In the genomic region with DNA sequence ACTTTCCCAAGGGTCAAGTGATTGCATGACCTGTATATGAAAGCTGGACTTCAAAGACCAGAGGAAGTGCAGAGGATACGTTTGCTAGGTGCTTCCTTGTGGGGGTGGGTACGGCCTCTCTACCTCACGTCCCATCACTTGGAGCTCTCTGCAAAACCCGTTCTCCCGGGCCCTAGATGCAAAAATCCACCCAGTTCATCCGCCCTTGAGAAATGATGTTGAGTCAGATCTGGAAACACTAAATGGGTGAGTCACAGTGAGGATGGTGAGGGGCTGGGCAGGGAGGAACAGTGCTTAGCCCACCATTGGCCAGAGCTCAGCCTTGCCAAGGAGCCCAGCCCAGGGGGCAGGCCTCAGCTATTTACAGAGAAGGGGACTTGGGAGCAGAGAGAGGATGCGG, we compare ENCODE assay signal across 12 cellular contexts. TPM values are rescaled to one million over a fixed set of nuclear protein-coding genes. Genes with fewer than 3 reads are reported as not detected.
DNase-seq lines count a peak whose midpoint lies in the region; ATAC-seq and TF ChIP-seq lines count a peak whose summit lies in the region.
"Had no signal": no experiment of that assay in that cellular context is flagged by ENCODE, and none has a peak within 500 bp of the region (broad histone marks: within the 10 kb centered on the region; RNA-seq: fewer than 3 reads in every experiment).

No MANE protein-coding gene starts in this region.

- H3K4me1 ChIP-seq in SK-N-SH (ENCODE audit: control insufficient read depth in 1 of 2, insufficient read depth in 2 of 2, low read depth in 1 of 2, low read length in 1 of 2) (peaks cover 22 to 27% of the 10 kb centered on the region in 2 experiments; a peak in 3 of 4 replicates), fibroblast of lung (ENCODE audit: control insufficient read depth, extremely low read depth, insufficient read depth, low read length) (peaks cover 23% of the 10 kb centered on the region), smooth muscle cell (ENCODE audit: low read depth) (peaks cover 6% of the 10 kb centered on the region)

- CTCF ChIA-PET in SK-N-SH (lab: Yijun Ruan, JAX) = interaction anchor here (0.7 to 1.3 kb wide), 5 partner anchors 20 to 59 kb away, joined by 3 to 5 read pairs (median 3); no protein-coding TSS in a partner anchor

- 0 out of 4 replicates have a peak, but pooled peaks of 1 of the 2 experiments have one; percentile 11 for TF ChIP-seq EP300 in SK-N-SH (IDR thresholded peaks at IDR 0.05; ENCODE audit: borderline replicate concordance in 1 of 2, low read depth in 1 of 2, low read length in 1 of 2)

- H3K27ac ChIP-seq in SK-N-SH (ENCODE audit: low read depth in 2 of 2, low read length in 1 of 2) (peak overlapping the region in 1 of 2 experiments; percentile 77; a peak in 2 of 4 replicates), fibroblast of lung (ENCODE audit: insufficient read depth, low read length) (no peak overlapping the region), smooth muscle cell (ENCODE audit: low read depth) (peak overlapping the region; percentile 52)
- H3K27ac ChIP-seq: KMS-11, psoas muscle had no signal

- peaks cover 15% of the 10 kb centered on the region for H3F3A ChIP-seq in SK-N-SH (replicated peaks; ENCODE audit: insufficient read depth)
- H3F3A ChIP-seq in smooth muscle cell (ENCODE audit: low read depth) = peaks cover 5% of the 10 kb centered on the region

- H3K4me2 ChIP-seq in SK-N-SH = peak overlapping the region; percentile 58
- H3K4me2 ChIP-seq in fibroblast of lung (ENCODE audit: extremely low read depth, insufficient read depth, low read length) = no peak overlapping the region
- H3K4me2 ChIP-seq in smooth muscle cell = peak overlapping the region; percentile 18
- H3K4me2 ChIP-seq: KMS-11 had no signal

- POLR2A ChIA-PET in SK-N-SH (lab: Yijun Ruan, JAX) = no interaction called here

- no peaks in the 10 kb centered on the region for H3K9me2 ChIP-seq in SK-N-SH

- H3K27me3 ChIP-seq in SK-N-SH (ENCODE audit: insufficient read depth) = no peaks in the 10 kb centered on the region
- H3K27me3 ChIP-seq in fibroblast of lung (ENCODE audit: control insufficient read depth, insufficient read depth, low read length) = no peaks in the 10 kb centered on the region
- no peaks in the 10 kb centered on the region for H3K27me3 ChIP-seq in smooth muscle cell (ENCODE audit: low read depth)

- TF ChIP-seq CTCF in GM12865 (IDR thresholded peaks at IDR 0.05; ENCODE audit: insufficient read depth, low read depth, low read length, missing control alignments) = no peak
- no peak for TF ChIP-seq CTCF in SK-N-SH (IDR thresholded peaks at IDR 0.05)
- TF ChIP-seq CTCF in fibroblast of lung (conservative IDR thresholded peaks at IDR 0.05 in 1 of 2, IDR thresholded peaks at IDR 0.05 in 1 of 2; ENCODE audit: low read depth in 1 of 2, low read length in 2 of 2) = no peak
- no peak for TF ChIP-seq CTCF in smooth muscle cell (IDR thresholded peaks at IDR 0.05; ENCODE audit: borderline replicate concordance, insufficient read depth, poor library complexity, severe bottlenecking)

- H3K79me2 ChIP-seq in SK-N-SH (ENCODE audit: insufficient read depth) (peaks cover 68% of the 10 kb centered on the region), fibroblast of lung (ENCODE audit: control insufficient read depth, insufficient read depth, low read length) (peaks cover 3% of the 10 kb centered on the region), smooth muscle cell (ENCODE audit: low read depth) (peaks cover 22% of the 10 kb centered on the region)

- H4K20me1 ChIP-seq in SK-N-SH (ENCODE audit: insufficient read depth) (peaks cover 7% of the 10 kb centered on the region; the same call in 1 of the 2 replicates), fibroblast of lung (ENCODE audit: control insufficient read depth, extremely low read depth, insufficient read depth, low read length) (no peaks in the 10 kb centered on the region), smooth muscle cell (ENCODE audit: low read depth) (peaks cover 93% of the 10 kb centered on the region)

- H2AFZ ChIP-seq in SK-N-SH (ENCODE audit: low read depth) = no peak overlapping the region
- H2AFZ ChIP-seq in fibroblast of lung (ENCODE audit: low read length) = no peak overlapping the region
- H2AFZ ChIP-seq in smooth muscle cell (ENCODE audit: low read depth) = no peak overlapping the region

- no peak for ATAC-seq in GM19351 (IDR thresholded peaks at IDR 0.05; ENCODE audit: unreplicated experiment)

- no peak for TF ChIP-seq RAD21 in SK-N-SH (IDR thresholded peaks at IDR 0.05; ENCODE audit: low read length)

- WGBS in SK-N-SH (ENCODE audit: low lambda C conversion rate) = 16% methylated on average over 7 of the region's 7 CpGs
- 20% methylated on average over 7 of the region's 7 CpGs for WGBS in smooth muscle cell (ENCODE audit: low lambda C conversion rate)

- H3K9me3 ChIP-seq in SK-N-SH = no peaks in the 10 kb centered on the region
- no peaks in the 10 kb centered on the region for H3K9me3 ChIP-seq in fibroblast of lung (ENCODE audit: control insufficient read depth, insufficient read depth, low read depth, low read length)
- no peaks in the 10 kb centered on the region for H3K9me3 ChIP-seq in smooth muscle cell (replicated peaks; ENCODE audit: low read depth)
- H3K9me3 ChIP-seq: psoas muscle had no signal

- DNase-seq in GM12865 (ENCODE audit: low read depth) (peak; percentile 25), SK-N-SH (no peak), fibroblast of lung (ENCODE audit: low read depth in 2 of 2) (peak; percentile 76 to 87), smooth muscle cell (lab: John Stamatoyannopoulos, UW; ENCODE audit: unreplicated experiment) (no peak), NCI-H146 treated with DMSO at 0.1 percent for 48 hours (lab: John Stamatoyannopoulos, UW; ENCODE audit: unreplicated experiment) (no peak)
- DNase-seq in activated CD4-positive, alpha-beta T cell treated with anti-CD3 and anti-CD28 coated beads for 48 hours = no peak
- DNase-seq in NK-92 treated with Interleukin-12 subunit alpha and Interleukin-12 subunit beta, amount 100 ng/mL, for 24 hours (lab: John Stamatoyannopoulos, UW) = no peak
- DNase-seq: activated T-cell treated with anti-CD3 and anti-CD28 coated beads, Interleukin-2, amount 50 U/mL, for 48 hours; NCI-H510A; psoas muscle had no signal

- H3K9ac ChIP-seq in SK-N-SH = no peak overlapping the region
- no peak overlapping the region for H3K9ac ChIP-seq in fibroblast of lung (ENCODE audit: insufficient read depth, low read length)
- no peak overlapping the region for H3K9ac ChIP-seq in smooth muscle cell (ENCODE audit: low read depth)
- H3K9ac ChIP-seq: KMS-11 had no signal

- no peaks in the 10 kb centered on the region for H3K36me3 ChIP-seq in SK-N-SH (replicated peaks in 1 of 2; ENCODE audit: control insufficient read depth in 1 of 2, insufficient read depth in 2 of 2, low read length in 1 of 2)
- H3K36me3 ChIP-seq in fibroblast of lung (ENCODE audit: control insufficient read depth, insufficient read depth, low read length) = no peaks in the 10 kb centered on the region
- no peaks in the 10 kb centered on the region for H3K36me3 ChIP-seq in smooth muscle cell (ENCODE audit: low read depth)

- no peak overlapping the region for H3K4me3 ChIP-seq in GM12865 (ENCODE audit: low read depth, low read length)
- no peak overlapping the region for H3K4me3 ChIP-seq in SK-N-SH (ENCODE audit: low read depth in 2 of 2, low read length in 1 of 2)
- no peak overlapping the region for H3K4me3 ChIP-seq in fibroblast of lung (replicated peaks in 1 of 4; ENCODE audit: control extremely low read depth in 1 of 4, insufficient read depth in 1 of 4, low read depth in 3 of 4, low read length in 4 of 4)
- H3K4me3 ChIP-seq in smooth muscle cell = no peak overlapping the region
- H3K4me3 ChIP-seq: psoas muscle had no signal

TF ChIP-seq in SK-N-SH, 30 proteins besides CTCF, POLR2A, EP300 and RAD21 (continues in another document):
- TF ChIP-seq, protein P1, sequence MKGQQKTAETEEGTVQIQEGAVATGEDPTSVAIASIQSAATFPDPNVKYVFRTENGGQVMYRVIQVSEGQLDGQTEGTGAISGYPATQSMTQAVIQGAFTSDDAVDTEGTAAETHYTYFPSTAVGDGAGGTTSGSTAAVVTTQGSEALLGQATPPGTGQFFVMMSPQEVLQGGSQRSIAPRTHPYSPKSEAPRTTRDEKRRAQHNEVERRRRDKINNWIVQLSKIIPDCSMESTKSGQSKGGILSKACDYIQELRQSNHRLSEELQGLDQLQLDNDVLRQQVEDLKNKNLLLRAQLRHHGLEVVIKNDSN (IDR thresholded peaks at IDR 0.05; ENCODE audit: borderline replicate concordance, low read depth) = no peak
- TF ChIP-seq, protein P2, sequence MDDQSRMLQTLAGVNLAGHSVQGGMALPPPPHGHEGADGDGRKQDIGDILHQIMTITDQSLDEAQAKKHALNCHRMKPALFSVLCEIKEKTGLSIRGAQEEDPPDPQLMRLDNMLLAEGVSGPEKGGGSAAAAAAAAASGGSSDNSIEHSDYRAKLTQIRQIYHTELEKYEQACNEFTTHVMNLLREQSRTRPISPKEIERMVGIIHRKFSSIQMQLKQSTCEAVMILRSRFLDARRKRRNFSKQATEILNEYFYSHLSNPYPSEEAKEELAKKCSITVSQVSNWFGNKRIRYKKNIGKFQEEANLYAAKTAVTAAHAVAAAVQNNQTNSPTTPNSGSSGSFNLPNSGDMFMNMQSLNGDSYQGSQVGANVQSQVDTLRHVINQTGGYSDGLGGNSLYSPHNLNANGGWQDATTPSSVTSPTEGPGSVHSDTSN (IDR thresholded peaks at IDR 0.05) = no peak
- no peak for TF ChIP-seq NFIC (IDR thresholded peaks at IDR 0.05; ENCODE audit: borderline replicate concordance)
- TF ChIP-seq JUND (IDR thresholded peaks at IDR 0.05) = peak; percentile 69; the same call in 1 of the 2 replicates
- TF ChIP-seq TAF1 (IDR thresholded peaks at IDR 0.05; ENCODE audit: borderline replicate concordance, low read depth, low read length) = no peak
- TF ChIP-seq, protein P3, sequence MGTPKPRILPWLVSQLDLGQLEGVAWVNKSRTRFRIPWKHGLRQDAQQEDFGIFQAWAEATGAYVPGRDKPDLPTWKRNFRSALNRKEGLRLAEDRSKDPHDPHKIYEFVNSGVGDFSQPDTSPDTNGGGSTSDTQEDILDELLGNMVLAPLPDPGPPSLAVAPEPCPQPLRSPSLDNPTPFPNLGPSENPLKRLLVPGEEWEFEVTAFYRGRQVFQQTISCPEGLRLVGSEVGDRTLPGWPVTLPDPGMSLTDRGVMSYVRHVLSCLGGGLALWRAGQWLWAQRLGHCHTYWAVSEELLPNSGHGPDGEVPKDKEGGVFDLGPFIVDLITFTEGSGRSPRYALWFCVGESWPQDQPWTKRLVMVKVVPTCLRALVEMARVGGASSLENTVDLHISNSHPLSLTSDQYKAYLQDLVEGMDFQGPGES (IDR thresholded peaks at IDR 0.05; ENCODE audit: low read depth, low read length) = no peak
- no peak for TF ChIP-seq ELF1 (IDR thresholded peaks at IDR 0.05)

RNA-seq across cellular contexts. Expression of a gene that starts 14.5 kb away (rescaled TPM):
- polyA plus RNA-seq in SK-N-SH (2012; rRNA removed) (12.5 and 12.6 TPM in 2 replicates), fibroblast of lung (7.5 and 11.2 TPM in 2 replicates), smooth muscle cell (12.0 and 13.7 TPM in 2 replicates)
- polyA plus RNA-seq in SK-N-SH (2012; cell fraction: cytosol; rRNA removed) = 3.7 and 6.3 TPM in 2 replicates
- polyA plus RNA-seq in SK-N-SH (2012; cell fraction: nucleus; rRNA removed) = 35.6 and 35.9 TPM in 2 replicates
- total RNA-seq in fibroblast of lung (13.1 and 24.3 TPM in 2 replicates), smooth muscle cell (6.6 and 9.1 TPM in 2 replicates)
- polyA plus RNA-seq in fibroblast of lung (2012) = 10.9 and 16.2 TPM in 2 replicates
- 24.9 and 51.1 TPM in 2 replicates for polyA minus RNA-seq in fibroblast of lung (ENCODE audit: low replicate concordance)

Comparison
In these comparisons a context has a peak if more than half of its experiments do, and no peak if none do; other contexts are left out.
1. DNase-seq: peak in GM12865 (single experiment) and fibroblast of lung (2 of 2); none in SK-N-SH (single experiment), smooth muscle cell (single experiment), activated CD4-positive, alpha-beta T cell treated with anti-CD3 and anti-CD28 coated beads for 48 hours (single experiment), NK-92 treated with Interleukin-12 subunit alpha and Interleukin-12 subunit beta, amount 100 ng/mL, for 24 hours (single experiment) and NCI-H146 treated with DMSO at 0.1 percent for 48 hours (single experiment).